1 cellular context compared by ENCODE assay signal in the genomic region with DNA sequence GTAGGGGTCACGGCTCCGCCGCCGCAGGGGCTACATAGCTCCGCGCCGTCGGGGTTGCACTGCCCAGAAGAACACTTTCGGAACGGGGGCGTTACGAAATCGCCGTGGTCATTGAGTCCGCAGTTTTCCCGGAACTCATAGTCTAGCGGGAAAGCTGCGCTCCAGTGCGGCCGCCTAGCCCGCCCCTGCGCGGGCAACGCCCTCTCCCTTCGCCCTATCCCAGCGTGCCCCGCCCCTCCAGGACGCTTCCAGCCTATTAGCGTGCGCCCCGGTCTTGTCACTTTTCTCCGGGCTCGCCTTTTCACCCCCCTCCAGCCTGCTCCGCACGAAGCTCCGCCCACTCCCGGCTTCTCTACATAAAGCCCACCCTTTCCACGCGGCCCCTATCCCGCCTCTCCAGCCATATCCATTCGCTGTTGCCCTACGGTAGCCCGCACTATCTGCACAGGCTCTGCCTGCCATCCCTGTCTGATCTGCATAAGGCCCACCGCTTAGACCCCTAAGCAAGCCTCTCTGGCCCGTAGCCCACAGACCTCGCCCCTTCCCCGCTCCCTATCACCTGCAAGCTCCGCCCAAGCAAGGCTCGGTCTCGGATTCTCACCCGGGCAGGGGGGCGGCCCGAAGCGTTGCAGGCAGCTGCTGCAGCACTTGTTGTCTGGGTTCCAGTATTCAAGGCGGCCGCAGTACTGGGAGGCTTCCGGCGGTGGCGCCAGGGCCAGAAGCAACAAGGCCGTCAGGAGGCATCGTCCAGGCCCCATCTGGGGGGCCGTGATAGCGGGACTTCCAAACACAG.
A peak's percentile ranks its signal among the peaks of the same experiment; 100 is the strongest.
TF ChIP-seq lines count a peak whose summit lies in the region.

No MANE protein-coding gene starts in this region.

TF ChIP-seq in K562, 482 proteins besides CTCF, POLR2A, EP300 and RAD21 (continued from another document and continues in another):
- TF ChIP-seq ARID4B (CRISPR knock-in tag; IDR thresholded peaks at IDR 0.05) (peak; percentile 71; the same call in 1 of the 2 replicates), CAMTA2 (CRISPR knock-in tag; conservative IDR thresholded peaks at IDR 0.05) (no peak), THAP7 (CRISPR knock-in tag; IDR thresholded peaks at IDR 0.05) (0 out of 2 replicates have a peak, but pooled peaks have one; percentile 59), SIN3A (IDR thresholded peaks at IDR 0.05; ENCODE audit: borderline replicate concordance in 2 of 2, control insufficient read depth in 1 of 2, low read depth in 2 of 2, low read length in 2 of 2) (peak; percentile 48 to 53; a peak in 2 of 4 replicates), HDGF (IDR thresholded peaks at IDR 0.05) (peak; percentile 88), EZH2 (IDR thresholded peaks at IDR 0.05; ENCODE audit: borderline replicate concordance, low read depth, low read length) (no peak), ZNF444 (CRISPR knock-in tag; IDR thresholded peaks at IDR 0.05) (no peak), NFIC (IDR thresholded peaks at IDR 0.05) (peak; percentile 73), POLR2AphosphoS5 (IDR thresholded peaks at IDR 0.05; ENCODE audit: control insufficient read depth, insufficient read depth, low read depth, low read length) (no peak), KLF1 (tag; IDR thresholded peaks at IDR 0.05) (peak; percentile 75), COPS2 (conservative IDR thresholded peaks at IDR 0.05) (no peak), TCF3 (CRISPR knock-in tag; IDR thresholded peaks at IDR 0.05) (peak; percentile 73), ZNF23 (CRISPR knock-in tag; IDR thresholded peaks at IDR 0.05) (no peak), SNAPC5 (CRISPR knock-in tag; IDR thresholded peaks at IDR 0.05) (no peak), BRCA1 (IDR thresholded peaks at IDR 0.05) (no peak), BRCA1 (CRISPR knock-in tag; IDR thresholded peaks at IDR 0.05) (no peak), ETV6 (IDR thresholded peaks at IDR 0.05; ENCODE audit: borderline replicate concordance in 1 of 2, low read depth in 2 of 2, low read length in 1 of 2) (no peak), ETV6 (CRISPR knock-in tag; IDR thresholded peaks at IDR 0.05; ENCODE audit: borderline replicate concordance) (no peak), RBBP5 (IDR thresholded peaks at IDR 0.05; ENCODE audit: borderline replicate concordance, insufficient read depth, low read length, poor library complexity, severe bottlenecking) (no peak), L3MBTL2 (IDR thresholded peaks at IDR 0.05) (peak; percentile 68), CCNT2 (IDR thresholded peaks at IDR 0.05; ENCODE audit: borderline replicate concordance, extremely low read depth, insufficient read length, low read depth, low read length) (peak; percentile 41), MEF2D (tag; conservative IDR thresholded peaks at IDR 0.05; ENCODE audit: low read depth) (no peak), PTTG1 (tag; IDR thresholded peaks at IDR 0.05; ENCODE audit: low read depth) (no peak), NFE2 (IDR thresholded peaks at IDR 0.05; ENCODE audit: low read depth) (0 out of 2 replicates have a peak, but pooled peaks have one; percentile 6), ZNF644 (tag; IDR thresholded peaks at IDR 0.05; ENCODE audit: low read depth) (no peak), CBX1 (IDR thresholded peaks at IDR 0.05; ENCODE audit: low read depth) (no peak), SOX6 (IDR thresholded peaks at IDR 0.05) (peak; percentile 41; the same call in 1 of the 2 replicates), ZNF778 (CRISPR knock-in tag; IDR thresholded peaks at IDR 0.05) (no peak), SAP30 (IDR thresholded peaks at IDR 0.05; ENCODE audit: borderline replicate concordance, insufficient read depth, low read depth, low read length, poor library complexity, severe bottlenecking) (peak; percentile 79), TEAD2 (tag; IDR thresholded peaks at IDR 0.05) (no peak), ZNF347 (CRISPR knock-in tag; IDR thresholded peaks at IDR 0.05; ENCODE audit: low read depth) (no peak), FOXK2 (conservative IDR thresholded peaks at IDR 0.05 in 1 of 2, IDR thresholded peaks at IDR 0.05 in 1 of 2; ENCODE audit: low read depth in 2 of 2) (peak; percentile 73 to 83), ZNF584 (CRISPR knock-in tag; IDR thresholded peaks at IDR 0.05; ENCODE audit: low read depth) (no peak), FOS (IDR thresholded peaks at IDR 0.05; ENCODE audit: extremely low read depth, insufficient read length) (peak; percentile 69), ZNF253 (CRISPR knock-in tag; conservative IDR thresholded peaks at IDR 0.05) (no peak), ESRRA (IDR thresholded peaks at IDR 0.05; ENCODE audit: borderline replicate concordance, low read depth) (peak; percentile 50; the same call in 1 of the 2 replicates), ZNF407 (IDR thresholded peaks at IDR 0.05; ENCODE audit: low read depth) (peak; percentile 84), ZBTB26 (CRISPR knock-in tag; IDR thresholded peaks at IDR 0.05) (no peak)
- TF ChIP-seq, protein P1, sequence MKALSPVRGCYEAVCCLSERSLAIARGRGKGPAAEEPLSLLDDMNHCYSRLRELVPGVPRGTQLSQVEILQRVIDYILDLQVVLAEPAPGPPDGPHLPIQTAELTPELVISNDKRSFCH (CRISPR knock-in tag; IDR thresholded peaks at IDR 0.05), result no peak
- TF ChIP-seq, protein P1 (tag; IDR thresholded peaks at IDR 0.05), result 0 out of 2 replicates have a peak, but pooled peaks have one; percentile 20
- TF ChIP-seq, protein P2, sequence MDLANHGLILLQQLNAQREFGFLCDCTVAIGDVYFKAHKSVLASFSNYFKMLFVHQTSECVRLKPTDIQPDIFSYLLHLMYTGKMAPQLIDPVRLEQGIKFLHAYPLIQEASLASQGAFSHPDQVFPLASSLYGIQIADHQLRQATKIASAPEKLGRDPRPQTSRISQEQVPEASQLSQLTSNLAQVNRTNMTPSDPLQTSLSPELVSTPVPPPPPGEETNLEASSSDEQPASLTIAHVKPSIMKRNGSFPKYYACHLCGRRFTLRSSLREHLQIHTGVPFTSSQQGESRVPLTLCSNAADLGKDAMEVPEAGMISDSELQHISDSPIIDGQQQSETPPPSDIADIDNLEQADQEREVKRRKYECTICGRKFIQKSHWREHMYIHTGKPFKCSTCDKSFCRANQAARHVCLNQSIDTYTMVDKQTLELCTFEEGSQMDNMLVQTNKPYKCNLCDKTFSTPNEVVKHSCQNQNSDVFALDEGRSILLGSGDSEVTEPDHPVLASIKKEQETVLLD (IDR thresholded peaks at IDR 0.05), result 0 out of 2 replicates have a peak, but pooled peaks have one; percentile 9
- TF ChIP-seq, protein P3, sequence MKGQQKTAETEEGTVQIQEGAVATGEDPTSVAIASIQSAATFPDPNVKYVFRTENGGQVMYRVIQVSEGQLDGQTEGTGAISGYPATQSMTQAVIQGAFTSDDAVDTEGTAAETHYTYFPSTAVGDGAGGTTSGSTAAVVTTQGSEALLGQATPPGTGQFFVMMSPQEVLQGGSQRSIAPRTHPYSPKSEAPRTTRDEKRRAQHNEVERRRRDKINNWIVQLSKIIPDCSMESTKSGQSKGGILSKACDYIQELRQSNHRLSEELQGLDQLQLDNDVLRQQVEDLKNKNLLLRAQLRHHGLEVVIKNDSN (CRISPR knock-in tag; IDR thresholded peaks at IDR 0.05), result peak; percentile 48
